Comparison of ENCODE assay signal across 12 cellular contexts in the genomic region with DNA sequence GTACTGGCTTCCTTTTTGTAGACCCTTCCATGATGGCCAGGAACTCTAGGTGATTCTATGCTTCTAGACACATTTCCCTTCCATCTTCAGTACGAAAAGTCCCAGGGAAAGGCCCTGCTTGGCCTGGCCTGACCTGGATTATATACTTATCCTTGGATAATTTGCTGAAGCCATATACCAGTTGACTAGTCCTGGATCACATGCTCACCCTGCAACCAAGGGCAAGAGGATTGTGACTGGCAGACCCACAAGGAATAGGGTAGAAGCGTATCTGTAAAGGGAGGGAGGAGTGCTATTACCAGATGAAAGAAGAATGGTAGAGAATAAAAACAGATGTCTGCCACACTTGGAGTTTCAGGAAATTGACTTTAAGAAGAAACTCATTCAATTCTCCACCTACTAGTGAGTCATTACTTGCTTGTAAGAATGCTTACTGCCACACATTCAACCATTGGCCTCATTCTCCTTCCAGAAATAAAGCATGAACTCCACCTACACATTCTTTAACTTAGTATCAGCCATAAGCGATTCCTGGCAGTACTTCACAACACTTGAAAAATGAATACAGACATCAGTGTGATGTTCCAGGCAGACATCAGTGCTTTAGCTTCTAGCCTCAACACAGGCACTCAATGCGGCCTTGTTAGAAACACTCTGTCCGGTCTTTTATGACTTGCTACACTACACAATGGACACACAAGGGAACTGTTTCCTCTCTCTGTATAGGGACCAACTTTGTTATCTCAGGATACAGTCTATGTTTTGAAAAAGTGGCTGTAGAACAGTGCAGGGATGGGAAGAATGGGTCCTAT.
DNase-seq lines count a peak whose midpoint lies in the region.
"Had no signal": no experiment of that assay in that cellular context is flagged by ENCODE, and none has a peak within 500 bp of the region (broad histone marks: within the 10 kb centered on the region; RNA-seq: fewer than 3 reads in every experiment).

No MANE protein-coding gene starts in this region.

- H3K4me1 ChIP-seq in esophagus (ENCODE audit: control insufficient read depth in 2 of 2, insufficient read depth in 2 of 2, low read length in 1 of 2) (peaks cover 0 to 2% of the 10 kb centered on the region in 2 donors), muscle layer of duodenum (ENCODE audit: control insufficient read depth in 1 of 2, insufficient read depth in 2 of 2, low read length in 2 of 2) (peaks cover 3 to 48% of the 10 kb centered on the region in 2 donors)

- H3K36me3 ChIP-seq in MG63 (peaks cover 60% of the 10 kb centered on the region), esophagus (ENCODE audit: control insufficient read depth in 2 of 2, insufficient read depth in 2 of 2, low read length in 1 of 2) (peaks cover 0 to 2% of the 10 kb centered on the region in 2 donors), muscle layer of duodenum (ENCODE audit: control insufficient read depth in 1 of 2, insufficient read depth in 2 of 2, low read length in 2 of 2) (peaks cover 4 to 9% of the 10 kb centered on the region in 2 donors)

- H3K27ac ChIP-seq in esophagus (ENCODE audit: low read depth in 2 of 2, low read length in 1 of 2) (peak overlapping the region; percentile 72 to 93), muscle layer of duodenum (ENCODE audit: low read length) (peak overlapping the region; percentile 30)

- H3K4me3 ChIP-seq in MG63 (no peak overlapping the region), esophagus (ENCODE audit: low read depth in 1 of 2, low read length in 2 of 2) (no peak overlapping the region), muscle layer of duodenum (ENCODE audit: low read depth in 1 of 2, low read length in 2 of 2) (no peak overlapping the region)

- H3K9me3 ChIP-seq in MG63, result no peaks in the 10 kb centered on the region
- H3K9me3 ChIP-seq in esophagus (ENCODE audit: control insufficient read depth in 2 of 2, insufficient read depth in 1 of 2, low read depth in 1 of 2, low read length in 1 of 2), result no peaks in the 10 kb centered on the region
- H3K9me3 ChIP-seq in muscle layer of duodenum (ENCODE audit: control insufficient read depth in 1 of 2, low read length in 2 of 2), result no peaks in the 10 kb centered on the region

- H3K27me3 ChIP-seq in MG63, result no peaks in the 10 kb centered on the region
- H3K27me3 ChIP-seq in esophagus (ENCODE audit: control insufficient read depth in 1 of 2, insufficient read depth in 2 of 2, low read length in 2 of 2), result no peaks in the 10 kb centered on the region
- H3K27me3 ChIP-seq in muscle layer of duodenum (ENCODE audit: low read depth, low read length), result no peaks in the 10 kb centered on the region

- peak; percentile 5 for DNase-seq in Daoy (ENCODE audit: low read depth)
- peak; percentile 29 for DNase-seq in MG63
- DNase-seq in NCI-H446 treated with DMSO at 0.1 percent for 48 hours (lab: John Stamatoyannopoulos, UW), result no peak
- DNase-seq in SK-N-DZ (ENCODE audit: low spot score), result no peak
- no peak for DNase-seq in NCI-H2081 (lab: John Stamatoyannopoulos, UW)
- DNase-seq in stimulated activated CD4-positive, alpha-beta T cell treated with anti-CD3 and anti-CD28 coated beads, Interleukin-2, amount 100 ng/mL, for 24 hours, result no peak
- DNase-seq: activated naive CD4-positive, alpha-beta T cell; DMS 273 treated with DMSO at 0.1 percent for 48 hours; NCI-H1436 treated with DMSO at 0.1 percent for 48 hours; stimulated activated naive CD8-positive, alpha-beta T cell treated with anti-CD3 and anti-CD28 coated beads, Interleukin-15, amount 100 ng/mL, for 72 hours had no signal

- WGBS in esophagus, 2 donors, result 46 to 60% methylated on average over 5 of the region's 5 CpGs

Comparison
In these comparisons a context has a peak if more than half of its experiments do, and no peak if none do; other contexts are left out.
1. DNase-seq: peak in Daoy (single experiment) and MG63 (single experiment); none in NCI-H446 treated with DMSO at 0.1 percent for 48 hours (single experiment), SK-N-DZ (single experiment), NCI-H2081 (0 of 2) and stimulated activated CD4-positive, alpha-beta T cell treated with anti-CD3 and anti-CD28 coated beads, Interleukin-2, amount 100 ng/mL, for 24 hours (0 of 2).